10 cellular contexts compared by ENCODE assay signal in the genomic region with DNA sequence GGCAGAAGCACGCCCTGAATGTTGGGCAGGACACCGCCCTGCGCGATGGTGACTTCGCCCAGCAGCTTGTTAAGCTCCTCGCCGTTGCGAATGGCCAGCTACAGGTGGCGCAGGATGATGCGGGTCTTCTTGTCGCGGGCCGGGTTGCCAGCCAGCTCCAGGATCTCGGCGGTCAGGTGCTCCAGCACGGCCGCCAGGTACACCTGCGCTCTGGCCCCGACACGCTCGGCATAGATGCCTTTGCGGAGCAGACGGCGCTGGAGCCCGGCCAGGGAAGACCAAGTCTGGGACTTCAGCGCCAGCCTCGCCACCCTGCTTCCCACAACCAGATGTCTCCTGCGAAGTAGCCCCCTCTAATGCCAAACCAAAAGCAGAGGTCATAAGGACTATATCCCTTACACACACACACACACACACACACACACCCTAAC. TPM values are rescaled to one million over a fixed set of nuclear protein-coding genes. Genes with fewer than 3 reads are reported as not detected.
DNase-seq lines count a peak whose midpoint lies in the region; ATAC-seq and TF ChIP-seq lines count a peak whose summit lies in the region.
"Had no signal": no experiment of that assay in that cellular context is flagged by ENCODE, and none has a peak within 500 bp of the region (broad histone marks: within the 10 kb centered on the region; RNA-seq: fewer than 3 reads in every experiment).

No MANE protein-coding gene starts in this region.

- CTCF ChIA-PET in GM10248 (lab: Yijun Ruan, JAX), result interaction anchor here (0.8 to 1.9 kb wide), 5 partner anchors 9 to 132 kb away, joined by 3 to 5 read pairs (median 4); no protein-coding TSS in a partner anchor

- POLR2A ChIA-PET in GM10248 (lab: Yijun Ruan, JAX), result no interaction called here

- TF ChIP-seq CTCF in GM10248 (IDR thresholded peaks at IDR 0.05; ENCODE audit: control extremely low read depth, extremely low read depth, low read depth, missing control alignments), result no peak

- peak; percentile 12 for DNase-seq in GM10248 (ENCODE audit: extremely low spot score)
- DNase-seq in activated CD4-positive, alpha-beta T cell treated with anti-CD3 and anti-CD28 coated beads for 4 hours, result peak; percentile 29 to 40
- peak; percentile 61 for DNase-seq in ecto neural progenitor cell (ENCODE audit: low spot score)
- DNase-seq in posterior vena cava (ENCODE audit: low spot score), result peak; percentile 79
- DNase-seq in NCI-H1092 (lab: John Stamatoyannopoulos, UW), result no peak
- no peak for DNase-seq in AG20443 (ENCODE audit: low spot score)
- no peak for DNase-seq in DMS 273 treated with DMSO at 0.1 percent for 48 hours (lab: John Stamatoyannopoulos, UW)

- no peak for ATAC-seq in HG02610 (IDR thresholded peaks at IDR 0.05; ENCODE audit: unreplicated experiment)

- intact Hi-C loops in posterior vena cava (cut with DNase I), result no loop called here

RNA-seq across cellular contexts. Expression of a gene that starts 8.0 kb away (rescaled TPM):
- not detected for total RNA-seq in posterior vena cava
- total RNA-seq: HT1080, kidney epithelial cell had no signal

RNA-seq across cellular contexts. Expression of a gene that starts 48.4 kb away (rescaled TPM):
- total RNA-seq in posterior vena cava, result not detected
- total RNA-seq: HT1080, kidney epithelial cell had no signal

RNA-seq across cellular contexts. Expression of a gene that starts 50.2 kb away (rescaled TPM):
- not detected for total RNA-seq in posterior vena cava
- total RNA-seq: HT1080, kidney epithelial cell had no signal

Comparison
In these comparisons a context has a peak if more than half of its experiments do, and no peak if none do; other contexts are left out.
1. DNase-seq: peak in GM10248 (single experiment), activated CD4-positive, alpha-beta T cell treated with anti-CD3 and anti-CD28 coated beads for 4 hours (2 of 2), ecto neural progenitor cell (single experiment) and posterior vena cava (single experiment); none in NCI-H1092 (single experiment), AG20443 (single experiment) and DMS 273 treated with DMSO at 0.1 percent for 48 hours (single experiment).